Comparison of ENCODE assay signal across 8 cellular contexts in genomic region chr7:7157177-7157886, GRCh38. TPM values are rescaled to one million over a fixed set of nuclear protein-coding genes. Genes with fewer than 3 reads are reported as not detected.
DNase-seq lines count a peak whose midpoint lies in the region; ATAC-seq and TF ChIP-seq lines count a peak whose summit lies in the region.

No MANE protein-coding gene starts in this region.

- H3K27me3 Mint-ChIP-seq in activated B cell treated with CpG ODN at 0.5 μM for 24 hours = no peaks in the 10 kb centered on the region
- no peaks in the 10 kb centered on the region for H3K27me3 Mint-ChIP-seq in dendritic cell treated with granulocyte-macrophage colony-stimulating factor and Interleukin-4, amounts not matched to agents 40 ng/mL and 50 ng/mL, for 4 days

- peak overlapping the region; percentile 95 for H3K27ac Mint-ChIP-seq in activated B cell treated with CpG ODN at 0.5 μM for 24 hours
- H3K27ac Mint-ChIP-seq in dendritic cell treated with granulocyte-macrophage colony-stimulating factor and Interleukin-4, amounts not matched to agents 40 ng/mL and 50 ng/mL, for 4 days = peak overlapping the region; percentile 33

- DNase-seq in BJ (ENCODE audit: low read depth) (peak; percentile 68), activated B cell treated with CpG ODN at 0.5 μM for 24 hours (no peak), NCI-H345 treated with DMSO at 0.1 percent for 48 hours (lab: John Stamatoyannopoulos, UW; ENCODE audit: unreplicated experiment) (no peak), BE2C (no peak)
- peak in 2 of 3 donors; percentile 9 to 13 for DNase-seq in stimulated activated CD4-positive, alpha-beta T cell treated with anti-CD3 and anti-CD28 coated beads, TNF-alpha, amount 100 ng/mL, for 1 hour (ENCODE audit: low read depth in 3 of 3, low spot score in 1 of 3)

- intact Hi-C loops in activated B cell treated with CpG ODN at 0.5 μM for 24 hours (cut with micrococcal nuclease) = loop anchor here (2.0 kb wide), 3 partner anchors 21 to 93 kb away; no protein-coding TSS in a partner anchor
- intact Hi-C loops in dendritic cell treated with granulocyte-macrophage colony-stimulating factor and Interleukin-4, amounts not matched to agents 40 ng/mL and 50 ng/mL, for 4 days (cut with micrococcal nuclease) = no loop called here

- peaks cover 11% of the 10 kb centered on the region for H3K9me3 Mint-ChIP-seq in activated B cell treated with CpG ODN at 0.5 μM for 24 hours
- peaks cover 18% of the 10 kb centered on the region for H3K9me3 Mint-ChIP-seq in dendritic cell treated with granulocyte-macrophage colony-stimulating factor and Interleukin-4, amounts not matched to agents 40 ng/mL and 50 ng/mL, for 4 days

- peaks cover 7% of the 10 kb centered on the region for H3K36me3 Mint-ChIP-seq in activated B cell treated with CpG ODN at 0.5 μM for 24 hours (ENCODE audit: low read depth)
- H3K36me3 Mint-ChIP-seq in dendritic cell treated with granulocyte-macrophage colony-stimulating factor and Interleukin-4, amounts not matched to agents 40 ng/mL and 50 ng/mL, for 4 days (ENCODE audit: low read depth) = peaks cover 10% of the 10 kb centered on the region

- H3K4me1 ChIP-seq in BE2C = no peaks in the 10 kb centered on the region

- no peaks in the 10 kb centered on the region for H3K9me3 ChIP-seq in BE2C

- H3K27me3 ChIP-seq in BJ (ENCODE audit: control insufficient read depth, insufficient read depth, low read length) (no peaks in the 10 kb centered on the region), BE2C (peaks cover 14% of the 10 kb centered on the region)

- peak; percentile 74 for ATAC-seq in GM19468 (IDR thresholded peaks at IDR 0.05; ENCODE audit: extremely low read depth, unreplicated experiment)
- peak; percentile 80 for ATAC-seq in HG03565 (IDR thresholded peaks at IDR 0.05; ENCODE audit: unreplicated experiment)
- peak; percentile 86 for ATAC-seq in activated B cell treated with CpG ODN at 0.5 μM for 24 hours (ENCODE audit: low read depth)

- POLR2A ChIA-PET in BJ (lab: Charles Lee) (interaction anchor here (0.6 kb wide), 1 partner anchor 24 kb away, joined by 3 read pairs; no protein-coding TSS in a partner anchor), activated B cell treated with CpG ODN at 0.5 μM for 24 hours (lab: Charles Lee) (interaction anchor here (0.6 to 2.5 kb wide), 3 partner anchors 19 to 483 kb away, joined by 3 to 36 read pairs (median 11); partner anchors contain the start of genes C1GALT1 and UMAD1)

- no peak for TF ChIP-seq CTCF in BJ (IDR thresholded peaks at IDR 0.05; ENCODE audit: insufficient read depth, low read depth, low read length)
- TF ChIP-seq CTCF in activated B cell treated with CpG ODN at 0.5 μM for 24 hours (IDR thresholded peaks at IDR 0.05) = no peak
- no peak for TF ChIP-seq CTCF in BE2C (IDR thresholded peaks at IDR 0.05; ENCODE audit: low read depth, low read length)

- H3K4me1 Mint-ChIP-seq in activated B cell treated with CpG ODN at 0.5 μM for 24 hours = peaks cover 56% of the 10 kb centered on the region
- peaks cover 35% of the 10 kb centered on the region for H3K4me1 Mint-ChIP-seq in dendritic cell treated with granulocyte-macrophage colony-stimulating factor and Interleukin-4, amounts not matched to agents 40 ng/mL and 50 ng/mL, for 4 days (ENCODE audit: low read depth)

- H3K36me3 ChIP-seq in BJ (ENCODE audit: control insufficient read depth, insufficient read depth, low read length) (no peaks in the 10 kb centered on the region), BE2C (no peaks in the 10 kb centered on the region)

- peak overlapping the region; percentile 88 for H3K4me3 Mint-ChIP-seq in activated B cell treated with CpG ODN at 0.5 μM for 24 hours
- H3K4me3 Mint-ChIP-seq in dendritic cell treated with granulocyte-macrophage colony-stimulating factor and Interleukin-4, amounts not matched to agents 40 ng/mL and 50 ng/mL, for 4 days = no peak overlapping the region

- CTCF ChIA-PET in BJ (lab: Yijun Ruan, JAX) (interaction anchor here (0.7 to 1.5 kb wide), 3 partner anchors 10 to 28 kb away, joined by 3 to 4 read pairs (median 3); no protein-coding TSS in a partner anchor), activated B cell treated with CpG ODN at 0.5 μM for 24 hours (lab: Charles Lee) (interaction anchor here (0.9 to 1.8 kb wide), 4 partner anchors 19 to 54 kb away, joined by 3 to 11 read pairs (median 5); partner anchors contain the start of gene C1GALT1)

- H3K4me3 ChIP-seq in BJ (ENCODE audit: low read depth, low read length) = peak overlapping the region; percentile 28
- no peak overlapping the region for H3K4me3 ChIP-seq in BE2C (ENCODE audit: low read depth, low read length)

RNA-seq across cellular contexts. Expression of gene C1GALT1, which starts 25.0 kb away (rescaled TPM):
- polyA plus RNA-seq in BJ (2011; rRNA removed) = 7.9 and 19.9 TPM in 2 replicates
- 3.8 TPM in 2 replicates for polyA minus RNA-seq in BJ (2011; rRNA and poly(A)+ RNA removed)
- 42.1 and 44.2 TPM in 2 replicates for total RNA-seq in activated B cell treated with CpG ODN at 0.5 μM for 24 hours
- polyA plus RNA-seq in BE2C (2012; ENCODE audit: insufficient read depth, insufficient read length, low read depth) = 5.9 TPM

Comparison
In these comparisons a context has a peak if more than half of its experiments do, and no peak if none do; other contexts are left out.
1. DNase-seq: peak in BJ (single experiment) and stimulated activated CD4-positive, alpha-beta T cell treated with anti-CD3 and anti-CD28 coated beads, TNF-alpha, amount 100 ng/mL, for 1 hour (2 of 3); none in activated B cell treated with CpG ODN at 0.5 μM for 24 hours (single experiment), NCI-H345 treated with DMSO at 0.1 percent for 48 hours (single experiment) and BE2C (single experiment).
2. Peak in every context shown above with its lines, with median percentiles within 50 percentile points of each other: ATAC-seq.